Comparison of ENCODE assay signal across 5 cellular contexts in the genomic region with DNA sequence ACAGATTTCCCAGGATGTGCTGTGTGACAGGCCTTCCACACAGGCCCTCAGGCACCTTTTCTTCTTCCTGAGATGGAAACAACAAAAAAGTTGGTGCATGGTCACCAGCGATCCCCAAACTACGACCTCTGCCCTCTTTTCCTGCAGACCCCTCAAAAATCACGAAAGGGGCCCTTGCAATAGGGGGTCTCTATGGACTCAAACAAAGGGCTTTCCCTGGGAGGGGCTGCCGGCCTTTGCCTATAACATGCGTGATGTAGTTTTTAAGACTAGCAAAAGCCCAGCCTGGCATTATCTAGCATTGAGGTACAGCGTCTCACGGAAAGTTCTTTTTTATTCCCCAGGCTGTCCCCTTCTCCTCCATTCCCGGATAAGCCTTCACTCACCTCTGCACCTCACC.
"Had no signal": no experiment of that assay in that cellular context is flagged by ENCODE, and none has a peak within 500 bp of the region (broad histone marks: within the 10 kb centered on the region; RNA-seq: fewer than 3 reads in every experiment).

No MANE protein-coding gene starts in this region.

- H3K9me3 Mint-ChIP-seq: GM23338 had no signal

- H3K27ac Mint-ChIP-seq: GM23338, H9 had no signal

- H3K4me3 Mint-ChIP-seq: GM23338, H9 had no signal

- ATAC-seq: GM23338, K562 had no signal

- DNase-seq: H9, HCEC 1CT, IMR-90 had no signal
